ENCODE assay signal across 18 cellular contexts in the genomic region with DNA sequence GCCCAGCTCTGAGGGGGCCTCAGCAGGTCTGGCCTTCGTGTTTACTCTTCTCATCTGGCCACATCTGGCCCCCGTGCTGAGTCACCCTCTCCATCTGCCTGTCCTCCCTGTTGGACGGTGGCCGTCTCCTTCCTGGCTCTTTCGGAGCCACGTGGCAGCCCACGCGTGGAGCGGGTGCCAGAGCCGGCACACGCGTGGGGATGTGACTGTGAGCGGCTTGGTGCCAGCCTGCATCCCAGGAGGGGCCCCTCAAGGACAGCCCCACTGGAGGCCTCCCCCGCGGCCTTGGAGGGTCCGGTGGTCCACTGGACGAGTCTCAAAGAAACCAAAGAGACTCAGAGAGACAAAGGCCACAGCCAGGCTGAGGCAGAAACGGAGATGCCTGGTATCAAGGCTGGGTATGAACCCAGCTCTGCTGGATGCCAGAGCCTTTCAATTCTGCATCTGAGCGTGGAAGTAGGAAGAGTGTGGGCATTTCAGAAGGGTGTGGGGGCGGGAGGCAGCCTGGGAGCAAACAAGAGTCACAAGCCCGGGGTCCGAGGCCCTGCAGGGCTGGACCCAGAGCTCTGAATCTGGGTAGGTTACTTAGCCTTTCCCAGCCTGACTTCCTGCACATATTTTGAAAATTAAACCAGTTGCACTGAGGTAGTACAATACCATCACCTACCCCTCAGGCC.
DNase-seq lines count a peak whose midpoint lies in the region; ATAC-seq lines count a peak whose summit lies in the region.
"Had no signal": no experiment of that assay in that cellular context is flagged by ENCODE, and none has a peak within 500 bp of the region (broad histone marks: within the 10 kb centered on the region; RNA-seq: fewer than 3 reads in every experiment).

No MANE protein-coding gene starts in this region.

- no peak overlapping the region for H3K4ac ChIP-seq in neuronal stem cell (ENCODE audit: low read length)

- peaks cover 2 to 6% of the 10 kb centered on the region in 2 donors for H3K9me3 ChIP-seq in neuronal stem cell (replicated peaks in 1 of 2; ENCODE audit: control insufficient read depth in 2 of 2, insufficient read depth in 1 of 2, low read depth in 1 of 2, low read length in 2 of 2)
- H3K9me3 ChIP-seq: Caco-2 had no signal

- no peak overlapping the region for H4K8ac ChIP-seq in neuronal stem cell (ENCODE audit: low read depth, low read length)

- DNase-seq in AG20443 (ENCODE audit: low spot score): peak; percentile 49
- DNase-seq in GM03348 (ENCODE audit: low spot score): peak; percentile 44
- peak; percentile 33 for DNase-seq in ecto neural progenitor cell (ENCODE audit: low spot score)
- no peak for DNase-seq in neuronal stem cell (ENCODE audit: low spot score)
- DNase-seq: activated B cell treated with CpG ODN at 0.5 μM for 24 hours; activated CD8-positive, alpha-beta T cell treated with anti-CD3 and anti-CD28 coated beads, Interleukin-2, amount 10 ng/mL, durations not matched to agents 7 days and 5 days; activated gamma-delta T cell; Karpas-422; kidney glomerular epithelial cell; NCI-H2107; NCI-H774; OCI-M1; SIG-M5; stimulated activated naive CD4-positive, alpha-beta T cell treated with Interleukin-2 at 50 U/mL for 16 hours had no signal

- H3K14ac ChIP-seq in neuronal stem cell (ENCODE audit: low read length): peak overlapping the region; percentile 10

- no peak for ATAC-seq in HG02588 (IDR thresholded peaks at IDR 0.05; ENCODE audit: unreplicated experiment)
- no peak for ATAC-seq in GM21515 (IDR thresholded peaks at IDR 0.05; ENCODE audit: unreplicated experiment)
- no peak for ATAC-seq in HG03439 (IDR thresholded peaks at IDR 0.05; ENCODE audit: unreplicated experiment)
- ATAC-seq: activated CD8-positive, alpha-beta T cell treated with anti-CD3 and anti-CD28 coated beads, Interleukin-2, amount 10 ng/mL, durations not matched to agents 7 days and 5 days had no signal

- peak overlapping the region; percentile 43 for H3K23ac ChIP-seq in neuronal stem cell (ENCODE audit: low read depth, low read length, poor library complexity)

- peak overlapping the region; percentile 66 for H2BK12ac ChIP-seq in neuronal stem cell (ENCODE audit: low read length)

- H2BK120ac ChIP-seq in neuronal stem cell (ENCODE audit: low read depth, low read length): peak overlapping the region; percentile 37

- no peak overlapping the region for H3K9ac ChIP-seq in neuronal stem cell (ENCODE audit: low read depth, low read length, poor library complexity)

- peak overlapping the region; percentile 50 for H2BK15ac ChIP-seq in neuronal stem cell (ENCODE audit: low read length)

- no CpG with 5 or more reads among the region's 22 CpGs for WGBS in neuronal stem cell (ENCODE audit: extremely low coverage in 2 of 2, insufficient read length in 2 of 2, insufficient replicate concordance in 1 of 2), 2 donors

- H3K79me1 ChIP-seq in neuronal stem cell (ENCODE audit: low read depth, low read length): no peaks in the 10 kb centered on the region

- no peaks in the 10 kb centered on the region for H3K36me3 ChIP-seq in neuronal stem cell (replicated peaks in 1 of 2; ENCODE audit: control insufficient read depth in 2 of 2, insufficient read depth in 2 of 2, low read length in 2 of 2)

- H3K4me2 ChIP-seq in neuronal stem cell (ENCODE audit: insufficient read depth, low read length, poor library complexity, severe bottlenecking): no peak overlapping the region

- H2AFZ ChIP-seq in neuronal stem cell (ENCODE audit: low read length): no peak overlapping the region

- H3K4me1 ChIP-seq in neuronal stem cell (ENCODE audit: control insufficient read depth in 2 of 2, insufficient read depth in 1 of 2, low read depth in 1 of 2, low read length in 2 of 2): peaks cover 0 to 17% of the 10 kb centered on the region in 2 donors

- peak overlapping the region; percentile 68 for H2AK5ac ChIP-seq in neuronal stem cell (ENCODE audit: low read depth, low read length)

- peaks cover 0 to 47% (median 0%) of the 10 kb centered on the region in 3 experiments for H3K27me3 ChIP-seq in neuronal stem cell (ENCODE audit: control insufficient read depth in 3 of 3, insufficient read depth in 3 of 3, low read depth in 1 of 3, low read length in 3 of 3)

- peak overlapping the region; percentile 68 for H3K18ac ChIP-seq in neuronal stem cell (ENCODE audit: low read length)

- peak overlapping the region; percentile 19 for H2BK5ac ChIP-seq in neuronal stem cell (ENCODE audit: low read length)

- no peak overlapping the region for H3K27ac ChIP-seq in neuronal stem cell (replicated peaks; ENCODE audit: low read length)

- H3K4me3 ChIP-seq in neuronal stem cell (ENCODE audit: low read length in 2 of 2): no peak overlapping the region

- no peak overlapping the region for H4K91ac ChIP-seq in neuronal stem cell (ENCODE audit: low read depth, low read length, poor library complexity)
